Comparison of ENCODE assay signal across 8 cellular contexts in genomic region chrX:119218198-119218597, GRCh38. TPM values are rescaled to one million over a fixed set of nuclear protein-coding genes. Genes with fewer than 3 reads are reported as not detected.
DNase-seq lines count a peak whose midpoint lies in the region; ATAC-seq and TF ChIP-seq lines count a peak whose summit lies in the region.

No MANE protein-coding gene starts in this region.

- CTCF ChIA-PET in RWPE1 (lab: Yijun Ruan, JAX), result interaction anchor here (0.8 kb wide), 1 partner anchor 88 kb away, joined by 3 read pairs; no protein-coding TSS in a partner anchor

- no peak for TF ChIP-seq EP300 in gastroesophageal sphincter (IDR thresholded peaks at IDR 0.05)

- H3K27me3 ChIP-seq in heart right ventricle (peaks cover 0 to 43% (median 0%) of the 10 kb centered on the region in 7 donors), gastroesophageal sphincter (no peaks in the 10 kb centered on the region)

- WGBS in heart right ventricle, 2 donors, result 26 to 28% methylated on average over 4 of the region's 4 CpGs
- 0 to 41% methylated on average over 2 to 4 of the region's 4 CpGs for WGBS in gastroesophageal sphincter (ENCODE audit: low coverage in 1 of 2), 2 donors

- no peak for TF ChIP-seq POLR2A in gastroesophageal sphincter (IDR thresholded peaks at IDR 0.05)

- H3K4me3 ChIP-seq in heart right ventricle, result no peak overlapping the region
- H3K4me3 ChIP-seq in gastroesophageal sphincter, result no peak overlapping the region

- intact Hi-C loops in heart right ventricle (cut with DNase I), result loop anchor here in 7 of 10 donors (2.0 to 10.0 kb wide), 6 partner anchors 57 to 373 kb away; no protein-coding TSS in a partner anchor
- intact Hi-C loops in left ventricle myocardium superior (cut with micrococcal nuclease), result loop anchor here (10.0 kb wide), 1 partner anchor 83 kb away; no protein-coding TSS in a partner anchor

- H3K36me3 ChIP-seq in heart right ventricle (no peaks in the 10 kb centered on the region), gastroesophageal sphincter (no peaks in the 10 kb centered on the region)

- TF ChIP-seq CTCF in heart right ventricle (IDR thresholded peaks at IDR 0.05) (peak in 8 of 9 donors; percentile 18 to 63 (median 50)), RWPE1 (conservative IDR thresholded peaks at IDR 0.05; ENCODE audit: low read depth) (peak; percentile 40), gastroesophageal sphincter (IDR thresholded peaks at IDR 0.05) (peak; percentile 8 to 48 (median 30))

- H3K4me1 ChIP-seq in heart right ventricle (no peaks in the 10 kb centered on the region), gastroesophageal sphincter (no peaks in the 10 kb centered on the region)

- POLR2A ChIA-PET in RWPE1 (lab: Yijun Ruan, JAX; ENCODE audit: low non-redundant PET), result no interaction called here

- no peak for DNase-seq in heart right ventricle
- no peak for DNase-seq in left ventricle myocardium superior
- DNase-seq in RWPE1 (ENCODE audit: low spot score), result no peak
- no peak for DNase-seq in SKM-1 (lab: John Stamatoyannopoulos, UW; ENCODE audit: unreplicated experiment)
- no peak for DNase-seq in HPDE6-E6E7 (ENCODE audit: extremely low spot score)

- H3K27ac ChIP-seq in heart right ventricle, result no peak overlapping the region
- no peak overlapping the region for H3K27ac ChIP-seq in RWPE1
- H3K27ac ChIP-seq in gastroesophageal sphincter, result no peak overlapping the region

- H3K9me3 ChIP-seq in heart right ventricle (no peaks in the 10 kb centered on the region), gastroesophageal sphincter (no peaks in the 10 kb centered on the region)

- no peak for ATAC-seq in heart right ventricle
- no peak for ATAC-seq in left ventricle myocardium superior
- ATAC-seq in gastroesophageal sphincter, result no peak
- ATAC-seq in GM21717 (IDR thresholded peaks at IDR 0.05; ENCODE audit: unreplicated experiment), result no peak
- no peak for ATAC-seq in esophagus mucosa

RNA-seq across cellular contexts. Expression of gene PGRMC1, which starts 17.9 kb away (rescaled TPM):
- total RNA-seq in heart right ventricle (10 to 100 TPM; 11.5 to 22.8 (median 14.3) TPM), left ventricle myocardium superior (16.5 TPM), gastroesophageal sphincter (100 to 1,000 TPM; 114 to 152 (median 139) TPM), esophagus mucosa (45.1 TPM)
- polyA plus RNA-seq in heart right ventricle, result 10 to 100 TPM; 28.4 to 33.1 TPM
